In genomic region chr7:113060100-113060499, GRCh38 we compare ENCODE assay signal across 26 cellular contexts. TPM values are rescaled to one million over a fixed set of nuclear protein-coding genes. Genes with fewer than 3 reads are reported as not detected.
"Had no signal": no experiment of that assay in that cellular context is flagged by ENCODE, and none has a peak within 500 bp of the region (broad histone marks: within the 10 kb centered on the region; RNA-seq: fewer than 3 reads in every experiment).

No MANE protein-coding gene starts in this region.

- H3K27me3 ChIP-seq: cardiac muscle cell, gastroesophageal sphincter, sigmoid colon, testis, vagina had no signal

- H3K4me3 ChIP-seq: cardiac muscle cell, gastroesophageal sphincter, sigmoid colon, testis, vagina had no signal

- FAIRE-seq: islet of Langerhans had no signal

- H3K4me1 ChIP-seq: gastroesophageal sphincter, sigmoid colon, testis, vagina had no signal

- H3K27ac ChIP-seq: cardiac muscle cell, epithelial cell of prostate, gastroesophageal sphincter, sigmoid colon, testis, vagina, VCaP had no signal

- H3K36me3 ChIP-seq: cardiac muscle cell, gastroesophageal sphincter, sigmoid colon, vagina had no signal

- ATAC-seq: activated CD4-positive, CD25-positive, alpha-beta regulatory T cell treated with anti-CD3 and anti-CD28 coated beads, Interleukin-2, amount 50 U/mL, for 24 hours; gastroesophageal sphincter; left ventricle myocardium superior; naive thymus-derived CD8-positive, alpha-beta T cell had no signal

- H3K9me3 Mint-ChIP-seq: activated CD4-positive, alpha-beta memory T cell treated with anti-CD3 and anti-CD28 coated beads, Interleukin-2, amount 10 ng/mL, durations not matched to agents 7 days and 5 days; activated CD4-positive, alpha-beta T cell treated with anti-CD3 and anti-CD28 coated beads, Interleukin-2, amount 10 ng/mL, durations not matched to agents 24 days and 14 days; activated naive CD4-positive, alpha-beta T cell treated with anti-CD3 and anti-CD28 coated beads, Interleukin-2, amount 10 ng/mL, durations not matched to agents 7 days and 5 days; endodermal cell had no signal

- H3K4me1 Mint-ChIP-seq: activated CD4-positive, alpha-beta memory T cell treated with anti-CD3 and anti-CD28 coated beads, Interleukin-2, amount 10 ng/mL, durations not matched to agents 7 days and 5 days; activated CD4-positive, alpha-beta T cell treated with anti-CD3 and anti-CD28 coated beads, Interleukin-2, amount 10 ng/mL, durations not matched to agents 24 days and 14 days; activated naive CD4-positive, alpha-beta T cell treated with anti-CD3 and anti-CD28 coated beads, Interleukin-2, amount 10 ng/mL, durations not matched to agents 7 days and 5 days; endodermal cell; mesothelial cell of epicardium; naive thymus-derived CD8-positive, alpha-beta T cell had no signal

- H3K27ac Mint-ChIP-seq: activated CD4-positive, alpha-beta memory T cell treated with anti-CD3 and anti-CD28 coated beads, Interleukin-2, amount 10 ng/mL, durations not matched to agents 7 days and 5 days; activated CD4-positive, alpha-beta T cell treated with anti-CD3 and anti-CD28 coated beads, Interleukin-2, amount 10 ng/mL, durations not matched to agents 24 days and 14 days; activated naive CD4-positive, alpha-beta T cell treated with anti-CD3 and anti-CD28 coated beads, Interleukin-2, amount 10 ng/mL, durations not matched to agents 7 days and 5 days; endodermal cell; mesothelial cell of epicardium; naive thymus-derived CD8-positive, alpha-beta T cell had no signal

- DNase-seq: activated CD4-positive, alpha-beta memory T cell treated with anti-CD3 and anti-CD28 coated beads, Interleukin-2, amount 10 ng/mL, durations not matched to agents 7 days and 5 days; activated effector memory CD4-positive, alpha-beta T cell treated with anti-CD3 and anti-CD28 coated beads, Interleukin-2, amount 50 U/mL, for 16 hours; activated naive CD4-positive, alpha-beta T cell treated with anti-CD3 and anti-CD28 coated beads, Interleukin-2, amount 10 ng/mL, durations not matched to agents 7 days and 5 days; amygdala; cortex of kidney; endodermal cell; head of caudate nucleus; hypothalamus; left ventricle myocardium superior; mammary epithelial cell; naive thymus-derived CD8-positive, alpha-beta T cell; retina; sigmoid colon; stimulated activated CD4-positive, alpha-beta T cell treated with anti-CD3 and anti-CD28 coated beads, Interleukin-2, amount 100 ng/mL, for 48 hours; stimulated activated naive CD4-positive, alpha-beta T cell; testis; trophoblast cell had no signal

- H3K4me3 Mint-ChIP-seq: activated CD4-positive, alpha-beta memory T cell treated with anti-CD3 and anti-CD28 coated beads, Interleukin-2, amount 10 ng/mL, durations not matched to agents 7 days and 5 days; activated CD4-positive, alpha-beta T cell treated with anti-CD3 and anti-CD28 coated beads, Interleukin-2, amount 10 ng/mL, durations not matched to agents 24 days and 14 days; activated naive CD4-positive, alpha-beta T cell treated with anti-CD3 and anti-CD28 coated beads, Interleukin-2, amount 10 ng/mL, durations not matched to agents 7 days and 5 days; endodermal cell; mesothelial cell of epicardium; naive thymus-derived CD8-positive, alpha-beta T cell had no signal

- H3K27me3 Mint-ChIP-seq: activated CD4-positive, alpha-beta T cell treated with anti-CD3 and anti-CD28 coated beads, Interleukin-2, amount 10 ng/mL, durations not matched to agents 24 days and 14 days; activated naive CD4-positive, alpha-beta T cell treated with anti-CD3 and anti-CD28 coated beads, Interleukin-2, amount 10 ng/mL, durations not matched to agents 7 days and 5 days had no signal

- H3K9me3 ChIP-seq: gastroesophageal sphincter, sigmoid colon, testis, vagina had no signal

- H3K36me3 Mint-ChIP-seq: activated naive CD4-positive, alpha-beta T cell treated with anti-CD3 and anti-CD28 coated beads, Interleukin-2, amount 10 ng/mL, durations not matched to agents 7 days and 5 days; mesothelial cell of epicardium had no signal

RNA-seq across cellular contexts. Expression of gene GPR85, which starts 26.5 kb away (rescaled TPM):
- total RNA-seq: activated CD4-positive, alpha-beta memory T cell treated with anti-CD3 and anti-CD28 coated beads, Interleukin-2, amount 10 ng/mL, durations not matched to agents 7 days and 5 days; activated CD4-positive, alpha-beta T cell treated with anti-CD3 and anti-CD28 coated beads, Interleukin-2, amount 10 ng/mL, durations not matched to agents 24 days and 14 days; naive thymus-derived CD8-positive, alpha-beta T cell; vagina had no signal
- polyA plus RNA-seq: cardiac muscle cell had no signal
